In genomic region chr17:30824356-30825145, GRCh38 we compare ENCODE assay signal across 8 cellular contexts. TPM values are rescaled to one million over a fixed set of nuclear protein-coding genes. Genes with fewer than 3 reads are reported as not detected.
DNase-seq lines count a peak whose midpoint lies in the region; ATAC-seq and TF ChIP-seq lines count a peak whose summit lies in the region.

Gene CRLF3, minus strand, starts transcription at chr17:30824692. Its CDS starts 41 bp downstream, at chr17:30824651.

- peak within 1 kb of the TSS; percentile 95 for H3K27ac Mint-ChIP-seq in activated T-helper 17 cell treated with anti-CD3 and anti-CD28 coated beads, Interleukin-2, amount 50 U/mL, for 72 hours
- peak within 1 kb of the TSS; percentile 81 to 89 for H3K27ac Mint-ChIP-seq in natural killer cell treated with Interleukin-12 subunit alpha and Interleukin-12 subunit beta and Interleukin-15 and Interleukin-18, amount 100 ng/mL, for 72 hours

- POLR2A ChIA-PET in RWPE1 (lab: Yijun Ruan, JAX; ENCODE audit: low non-redundant PET) = interaction anchor here (0.7 kb wide), 1 partner anchor 35 kb away, joined by 3 read pairs; no protein-coding TSS in a partner anchor

- TF ChIP-seq CTCF in LNCaP clone FGC (IDR thresholded peaks at IDR 0.05; ENCODE audit: control insufficient read depth, extremely low read depth, insufficient read depth) (peak; percentile 49), RWPE1 (conservative IDR thresholded peaks at IDR 0.05; ENCODE audit: low read depth) (peak; percentile 83)

- H3K27ac ChIP-seq in RWPE1 = peak within 1 kb of the TSS; percentile 81

- H3K4me3 ChIP-seq in LNCaP clone FGC (ENCODE audit: low read depth, low read length) = peak within 1 kb of the TSS; percentile 92

- peak within 1 kb of the TSS; percentile 99 for H3K4me3 Mint-ChIP-seq in activated T-helper 17 cell treated with anti-CD3 and anti-CD28 coated beads, Interleukin-2, amount 50 U/mL, for 72 hours
- H3K4me3 Mint-ChIP-seq in natural killer cell treated with Interleukin-12 subunit alpha and Interleukin-12 subunit beta and Interleukin-15 and Interleukin-18, amount 100 ng/mL, for 72 hours = peak within 1 kb of the TSS; percentile 96

- ATAC-seq in activated T-helper 17 cell treated with anti-CD3 and anti-CD28 coated beads, Interleukin-2, amount 50 U/mL, for 72 hours (replicated peaks) = peak; percentile 96
- peak; percentile 98 to 99 for ATAC-seq in natural killer cell treated with Interleukin-12 subunit alpha and Interleukin-12 subunit beta and Interleukin-15 and Interleukin-18, amount 100 ng/mL, for 72 hours

- DNase-seq in EL (peak; percentile 91), GOT3 (lab: John Stamatoyannopoulos, UW) (peak; percentile 82), LNCaP clone FGC (ENCODE audit: low read depth) (peak; percentile 82), RWPE1 (ENCODE audit: low spot score) (peak; percentile 96), fibroblast of peridontal ligament (ENCODE audit: extremely low read depth) (peak; percentile 79)
- DNase-seq in natural killer cell treated with Interleukin-12 subunit alpha and Interleukin-12 subunit beta and Interleukin-15 and Interleukin-18, amount 100 ng/mL, for 72 hours (ENCODE audit: low spot score) = peak; percentile 95
- peak; percentile 87 for DNase-seq in stimulated activated naive CD4-positive, alpha-beta T cell treated with Interleukin-2 at 50 U/mL for 16 hours (lab: John Stamatoyannopoulos, UW)

- peaks cover 21% of the 10 kb centered on the region for H3K4me1 Mint-ChIP-seq in activated T-helper 17 cell treated with anti-CD3 and anti-CD28 coated beads, Interleukin-2, amount 50 U/mL, for 72 hours
- H3K4me1 Mint-ChIP-seq in natural killer cell treated with Interleukin-12 subunit alpha and Interleukin-12 subunit beta and Interleukin-15 and Interleukin-18, amount 100 ng/mL, for 72 hours (ENCODE audit: low read depth in 2 of 2) = peaks cover 32 to 34% of the 10 kb centered on the region in 2 donors

- H3K27me3 Mint-ChIP-seq in activated T-helper 17 cell treated with anti-CD3 and anti-CD28 coated beads, Interleukin-2, amount 50 U/mL, for 72 hours = no peaks in the 10 kb centered on the region
- no peaks in the 10 kb centered on the region for H3K27me3 Mint-ChIP-seq in natural killer cell treated with Interleukin-12 subunit alpha and Interleukin-12 subunit beta and Interleukin-15 and Interleukin-18, amount 100 ng/mL, for 72 hours

- H3K9me3 Mint-ChIP-seq in activated T-helper 17 cell treated with anti-CD3 and anti-CD28 coated beads, Interleukin-2, amount 50 U/mL, for 72 hours = no peaks in the 10 kb centered on the region
- H3K9me3 Mint-ChIP-seq in natural killer cell treated with Interleukin-12 subunit alpha and Interleukin-12 subunit beta and Interleukin-15 and Interleukin-18, amount 100 ng/mL, for 72 hours = no peaks in the 10 kb centered on the region

- peaks cover 34% of the 10 kb centered on the region for H3K36me3 Mint-ChIP-seq in activated T-helper 17 cell treated with anti-CD3 and anti-CD28 coated beads, Interleukin-2, amount 50 U/mL, for 72 hours (ENCODE audit: low read depth)
- H3K36me3 Mint-ChIP-seq in natural killer cell treated with Interleukin-12 subunit alpha and Interleukin-12 subunit beta and Interleukin-15 and Interleukin-18, amount 100 ng/mL, for 72 hours = peaks cover 6% of the 10 kb centered on the region

- CTCF ChIA-PET in RWPE1 (lab: Yijun Ruan, JAX) = interaction anchor here (0.9 kb wide), 1 partner anchor 109 kb away, joined by 6 read pairs; no protein-coding TSS in a partner anchor

RNA-seq across cellular contexts. Expression of gene CRLF3, which starts in this region (rescaled TPM):
- total RNA-seq in activated T-helper 17 cell treated with anti-CD3 and anti-CD28 coated beads, Interleukin-2, amount 50 U/mL, for 72 hours = 10 to 100 TPM; 42.9 to 55.4 TPM
- 10 to 100 TPM; 42.5 to 59.0 TPM for total RNA-seq in natural killer cell treated with Interleukin-12 subunit alpha and Interleukin-12 subunit beta and Interleukin-15 and Interleukin-18, amount 100 ng/mL, for 72 hours

Comparison
In these comparisons a context has a peak if more than half of its experiments do, and no peak if none do; other contexts are left out.
1. Peak in every context shown above with its lines: DNase-seq, ATAC-seq, H3K4me3 ChIP-seq and H3K27ac ChIP-seq.